21 cellular contexts compared by ENCODE assay signal in genomic region chr10:111972109-111972508, GRCh38.
DNase-seq lines count a peak whose midpoint lies in the region; ATAC-seq, FAIRE-seq and TF ChIP-seq lines count a peak whose summit lies in the region.
"Had no signal": no experiment of that assay in that cellular context is flagged by ENCODE, and none has a peak within 500 bp of the region (broad histone marks: within the 10 kb centered on the region; RNA-seq: fewer than 3 reads in every experiment).

No MANE protein-coding gene starts in this region.

- ATAC-seq in GM18909 (IDR thresholded peaks at IDR 0.05; ENCODE audit: poor library complexity, unreplicated experiment) = no peak
- no peak for ATAC-seq in GM18517 (IDR thresholded peaks at IDR 0.05; ENCODE audit: unreplicated experiment)
- ATAC-seq: A549 had no signal

- no peak for FAIRE-seq in urothelium cell line (lab: Jason Lieb, UNC)
- FAIRE-seq: A549, GM12891, GM19239, RCC 7860 had no signal

- no peak for TF ChIP-seq POLR2A in vagina (IDR thresholded peaks at IDR 0.05)

- no peaks in the 10 kb centered on the region for H3K79me2 ChIP-seq in GM23248 (ENCODE audit: insufficient read depth)

- WGBS in GM23248 (ENCODE audit: low coverage in 1 of 2, low lambda C conversion rate in 2 of 2, missing lambda C conversion rate in 2 of 2), 2 experiments = 63 to 67% methylated on average over 5 of the region's 5 CpGs

- H3K4me3 ChIP-seq in GM23248 (no peak overlapping the region), fibroblast of the aortic adventitia (ENCODE audit: low read depth, low read length) (no peak overlapping the region), vagina (no peak overlapping the region)
- H3K4me3 ChIP-seq: A549 had no signal

- in situ Hi-C loops in GM23248 (cut with MboI) = no loop called here

- H2AFZ ChIP-seq in GM23248 = no peak overlapping the region

- H3K27me3 ChIP-seq in GM23248 (replicated peaks; ENCODE audit: insufficient read depth) (peaks cover 2% of the 10 kb centered on the region; the same call in 1 of the 2 replicates), vagina (no peaks in the 10 kb centered on the region)
- H3K27me3 ChIP-seq: BE2C had no signal

- H3K9me2 ChIP-seq in GM23248 (ENCODE audit: insufficient read depth) = no peaks in the 10 kb centered on the region

- no peaks in the 10 kb centered on the region for H4K20me1 ChIP-seq in GM23248 (ENCODE audit: insufficient read depth)

- TF ChIP-seq CTCF in fibroblast of the aortic adventitia (IDR thresholded peaks at IDR 0.05; ENCODE audit: insufficient read depth, low read length) (no peak), vagina (IDR thresholded peaks at IDR 0.05) (no peak)

- no peaks in the 10 kb centered on the region for H3K36me3 ChIP-seq in GM23248 (ENCODE audit: low read depth)
- H3K36me3 ChIP-seq in vagina = no peaks in the 10 kb centered on the region
- H3K36me3 ChIP-seq: BE2C had no signal

- intact Hi-C loops in vagina (cut with DNase I) = no loop called here

- no peak overlapping the region for H3K27ac ChIP-seq in GM23248
- no peak overlapping the region for H3K27ac ChIP-seq in vagina
- H3K27ac ChIP-seq: A549 had no signal

- H3K4me2 ChIP-seq in GM23248 (ENCODE audit: unreplicated experiment) = no peak overlapping the region
- H3K4me2 ChIP-seq: A549 had no signal

- no peak overlapping the region for H3K9ac ChIP-seq in GM23248

- no peaks in the 10 kb centered on the region for H3K4me1 ChIP-seq in GM23248 (ENCODE audit: insufficient read depth)
- no peaks in the 10 kb centered on the region for H3K4me1 ChIP-seq in vagina
- H3K4me1 ChIP-seq: A549, BE2C had no signal

- no peaks in the 10 kb centered on the region for H3F3A ChIP-seq in GM23248 (ENCODE audit: insufficient read depth)

- DNase-seq in GM23248 = peak; percentile 10
- peak; percentile 14 for DNase-seq in NCI-H460 (ENCODE audit: extremely low read depth, low read depth)
- peak; percentile 3 for DNase-seq in fibroblast of the aortic adventitia (ENCODE audit: low read depth)
- DNase-seq in urothelium cell line (ENCODE audit: low spot score) = peak; percentile 9
- no peak for DNase-seq in vagina (ENCODE audit: extremely low spot score in 2 of 2)
- DNase-seq: BE2C, DMS 273 treated with DMSO at 0.1 percent for 48 hours, Karpas-422, NCI-H1092 treated with DMSO at 0.1 percent for 48 hours, NCI-H146, NCI-H2029, NCI-H345, NCI-H524 treated with DMSO at 0.1 percent for 48 hours, NCI-H82, Right ventricle myocardium superior had no signal

- no peaks in the 10 kb centered on the region for H3K9me3 ChIP-seq in GM23248 (ENCODE audit: low read depth)
- H3K9me3 ChIP-seq in vagina = no peaks in the 10 kb centered on the region
- H3K9me3 ChIP-seq: A549, BE2C had no signal

Comparison
In these comparisons a context has a peak if more than half of its experiments do, and no peak if none do; other contexts are left out.
1. DNase-seq: peak in GM23248 (single experiment), NCI-H460 (single experiment), fibroblast of the aortic adventitia (single experiment) and urothelium cell line (single experiment); none in vagina (0 of 2).